11 cellular contexts compared by ENCODE assay signal in genomic region chr20:54197621-54198604, GRCh38. TPM values are rescaled to one million over a fixed set of nuclear protein-coding genes. Genes with fewer than 3 reads are reported as not detected.
A peak's percentile ranks its signal among the peaks of the same experiment; 100 is the strongest.
DNase-seq lines count a peak whose midpoint lies in the region; ATAC-seq and TF ChIP-seq lines count a peak whose summit lies in the region.
"Had no signal": no experiment of that assay in that cellular context is flagged by ENCODE, and none has a peak within 500 bp of the region (broad histone marks: within the 10 kb centered on the region; RNA-seq: fewer than 3 reads in every experiment).

No MANE protein-coding gene starts in this region.

- no peaks in the 10 kb centered on the region for H3K36me3 ChIP-seq in adipocyte (ENCODE audit: control insufficient read depth, insufficient read depth, low read length, severe bottlenecking)
- no peaks in the 10 kb centered on the region for H3K36me3 ChIP-seq in right lobe of liver
- no peaks in the 10 kb centered on the region for H3K36me3 ChIP-seq in prostate gland
- H3K36me3 ChIP-seq: thoracic aorta had no signal

- intact Hi-C loops in right lobe of liver (cut with DNase I) (loop anchor here in 1 of 2 donors (2.0 kb wide), 1 partner anchor 99 kb away; no protein-coding TSS in a partner anchor), prostate gland (cut with DNase I) (loop anchor here (2.0 kb wide), 1 partner anchor 101 kb away; no protein-coding TSS in a partner anchor)

- 55% methylated on average over 13 of the region's 13 CpGs for WGBS in right lobe of liver (ENCODE audit: insufficient coverage, low coverage, low lambda C conversion rate, missing lambda C conversion rate)
- WGBS in prostate gland = 86% methylated on average over 13 of the region's 13 CpGs

- TF ChIP-seq CTCF in right lobe of liver (IDR thresholded peaks at IDR 0.05) = peak; percentile 37 to 57 (median 52)
- TF ChIP-seq CTCF in prostate gland (IDR thresholded peaks at IDR 0.05) = peak in 1 of 4 experiments; percentile 34

- peaks cover 6% of the 10 kb centered on the region for H3K4me1 ChIP-seq in adipocyte (ENCODE audit: control insufficient read depth, insufficient read depth, low read length)
- H3K4me1 ChIP-seq in right lobe of liver = no peaks in the 10 kb centered on the region
- no peaks in the 10 kb centered on the region for H3K4me1 ChIP-seq in prostate gland (replicated peaks)

- H3K27me3 ChIP-seq in adipocyte (replicated peaks; ENCODE audit: control insufficient read depth, insufficient read depth, low read length) = peaks cover 4% of the 10 kb centered on the region
- no peaks in the 10 kb centered on the region for H3K27me3 ChIP-seq in right lobe of liver
- H3K27me3 ChIP-seq in prostate gland (replicated peaks; ENCODE audit: insufficient read depth) = no peaks in the 10 kb centered on the region

- no peaks in the 10 kb centered on the region for H3K9me3 ChIP-seq in adipocyte (ENCODE audit: control insufficient read depth, low read length)
- no peaks in the 10 kb centered on the region for H3K9me3 ChIP-seq in right lobe of liver
- no peaks in the 10 kb centered on the region for H3K9me3 ChIP-seq in prostate gland
- H3K9me3 ChIP-seq: thoracic aorta had no signal

- no peak for TF ChIP-seq POLR2A in right lobe of liver (IDR thresholded peaks at IDR 0.05)
- TF ChIP-seq POLR2A in prostate gland (IDR thresholded peaks at IDR 0.05) = no peak

- no peak overlapping the region for H3K9ac ChIP-seq in adipocyte (ENCODE audit: low read length)

- H3K27ac ChIP-seq in right lobe of liver (no peak overlapping the region), prostate gland (no peak overlapping the region)
- H3K27ac ChIP-seq: thoracic aorta had no signal

- ATAC-seq in right lobe of liver (peak; percentile 84 to 93 (median 86)), HG02973 (IDR thresholded peaks at IDR 0.05; ENCODE audit: unreplicated experiment) (no peak)
- ATAC-seq: effector memory CD8-positive, alpha-beta T cell had no signal

- DNase-seq in GM03348 (ENCODE audit: low spot score) = peak; percentile 54
- peak; percentile 89 for DNase-seq in M059J (ENCODE audit: low read depth)
- peak; percentile 51 for DNase-seq in adipocyte (ENCODE audit: low read depth)
- DNase-seq in right lobe of liver = peak in 1 of 3 donors; percentile 53
- DNase-seq in stimulated activated CD4-positive, alpha-beta T cell treated with anti-CD3 and anti-CD28 coated beads, Interleukin-12 subunit alpha, Interleukin-12 subunit beta, amount 100 ng/mL, for 4 hours = no peak
- DNase-seq in cerebellum (ENCODE audit: low spot score) = no peak
- no peak for DNase-seq in prostate gland (ENCODE audit: low spot score)
- DNase-seq: effector memory CD8-positive, alpha-beta T cell; KBM-7 had no signal

- no peak overlapping the region for H3K4me3 ChIP-seq in adipocyte (ENCODE audit: low read length)
- no peak overlapping the region for H3K4me3 ChIP-seq in right lobe of liver
- no peak overlapping the region for H3K4me3 ChIP-seq in prostate gland
- H3K4me3 ChIP-seq: thoracic aorta had no signal

RNA-seq across cellular contexts. Expression of gene PFDN4, which starts 10.0 kb away (rescaled TPM):
- total RNA-seq in M059J (2014; rRNA removed; shearing (Covaris generic)) = 246 and 357 TPM in 2 replicates
- total RNA-seq in right lobe of liver (10 to 100 TPM in 2 of 6 experiments, 1 to 10 TPM in 4; 4.2 to 50.9 (median 7.9) TPM), cerebellum (56.1 TPM), prostate gland (10 to 100 TPM; 43.2 to 44.8 TPM)

RNA-seq across cellular contexts. Expression of gene CYP24A1, which starts 24.1 kb away (rescaled TPM):
- 32.8 and 39.6 TPM in 2 replicates for total RNA-seq in M059J (2014; rRNA removed; shearing (Covaris generic))
- total RNA-seq in right lobe of liver (not detected), cerebellum (1.1 TPM), prostate gland (1 to 10 TPM in 1 of 2 donors, not detected in 1; 1.9 TPM)
- total RNA-seq: thoracic aorta had no signal

Comparison
In these comparisons a context has a peak if more than half of its experiments do, and no peak if none do; other contexts are left out.
1. DNase-seq: peak in GM03348 (single experiment), M059J (single experiment) and adipocyte (single experiment); none in stimulated activated CD4-positive, alpha-beta T cell treated with anti-CD3 and anti-CD28 coated beads, Interleukin-12 subunit alpha, Interleukin-12 subunit beta, amount 100 ng/mL, for 4 hours (single experiment), cerebellum (single experiment) and prostate gland (single experiment).
2. RNA of gene CYP24A1, which starts 24.1 kb away (total RNA-seq): 32.8 to 39.6 TPM in M059J; 1.9 TPM in prostate gland, 1.1 TPM in cerebellum (single experiment) and not detected in right lobe of liver; every median in the first group is over 10 times any median in the second.